ENCODE assay signal across 28 cellular contexts in the genomic region with DNA sequence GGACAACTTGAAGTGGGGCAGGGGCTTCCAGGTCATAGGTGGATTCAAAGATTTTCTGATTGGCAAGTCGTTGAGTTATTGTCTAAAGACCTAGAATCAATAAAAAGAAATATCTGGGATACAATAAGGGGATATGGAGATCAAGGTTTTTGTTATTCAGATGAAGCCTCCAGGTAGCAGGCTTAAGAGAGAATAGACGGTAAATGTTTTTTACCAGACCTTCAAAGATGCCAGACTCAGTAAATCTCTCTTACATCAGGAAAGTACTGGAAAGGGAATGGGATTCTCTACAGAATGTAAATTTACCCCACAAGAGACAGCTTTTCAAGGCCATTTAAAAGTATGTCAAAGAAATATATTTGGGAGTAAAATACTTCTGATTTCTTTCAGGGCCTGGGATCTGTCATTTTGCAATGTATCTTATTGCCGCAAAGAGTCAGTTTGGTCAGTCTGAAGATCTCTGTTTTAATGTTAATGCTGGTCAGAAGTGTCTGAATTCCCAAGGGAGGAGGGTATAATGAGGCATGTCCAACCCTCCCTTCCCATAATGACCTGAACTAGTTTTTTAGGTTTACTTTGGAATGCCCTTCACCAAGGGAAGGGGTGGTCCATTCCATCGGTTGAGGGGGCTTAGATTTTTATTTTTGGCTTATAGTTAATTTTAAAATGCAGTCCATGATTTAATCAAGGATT.
"Had no signal": no experiment of that assay in that cellular context is flagged by ENCODE, and none has a peak within 500 bp of the region (broad histone marks: within the 10 kb centered on the region; RNA-seq: fewer than 3 reads in every experiment).

No MANE protein-coding gene starts in this region.

- H3K27ac Mint-ChIP-seq: mesothelial cell of epicardium; naive B cell; nephron; neural progenitor cell; progenitor cell of endocrine pancreas; stimulated activated naive B cell treated with anti-CD40 and anti-IgM and Interleukin-4, amounts not matched to agents 10 μg/mL and 1 μg/mL and 100 μg/mL, for 72 hours; stimulated activated naive CD8-positive, alpha-beta T cell treated with anti-CD3 and anti-CD28 coated beads, Interleukin-15, Interleukin-2, amounts not matched to agents 100 ng/mL and 50 ng/mL, for 24 hours had no signal

- H3K4me2 ChIP-seq: neural progenitor cell had no signal

- H3K27ac ChIP-seq: coronary artery, esophagus squamous epithelium, heart right ventricle, neural progenitor cell, parathyroid adenoma, right lobe of liver, thoracic aorta, tibial nerve, upper lobe of left lung had no signal

- H3K79me2 ChIP-seq: parathyroid adenoma had no signal

- H3K36me3 ChIP-seq: esophagus squamous epithelium, heart right ventricle, neural progenitor cell, right lobe of liver, thoracic aorta, tibial nerve, upper lobe of left lung had no signal

- H3K36me3 Mint-ChIP-seq: mesothelial cell of epicardium; naive B cell; neural progenitor cell; stimulated activated naive B cell treated with anti-CD40 and anti-IgM and Interleukin-4, amounts not matched to agents 10 μg/mL and 1 μg/mL and 100 μg/mL, for 72 hours had no signal

- H3K9ac ChIP-seq: neural progenitor cell, parathyroid adenoma had no signal

- H3K4me1 Mint-ChIP-seq: naive B cell; stimulated activated naive B cell treated with anti-CD40 and anti-IgM and Interleukin-4, amounts not matched to agents 10 μg/mL and 1 μg/mL and 100 μg/mL, for 72 hours had no signal

- H3K9me3 ChIP-seq: esophagus squamous epithelium, heart right ventricle, mucosa of descending colon, right lobe of liver, thoracic aorta, tibial nerve, upper lobe of left lung had no signal

- H3K4me3 Mint-ChIP-seq: mesothelial cell of epicardium; naive B cell; nephron; neural progenitor cell; stimulated activated naive B cell treated with anti-CD40 and anti-IgM and Interleukin-4, amounts not matched to agents 10 μg/mL and 1 μg/mL and 100 μg/mL, for 72 hours; stimulated activated naive CD8-positive, alpha-beta T cell treated with anti-CD3 and anti-CD28 coated beads, Interleukin-15, Interleukin-2, amounts not matched to agents 100 ng/mL and 50 ng/mL, for 24 hours had no signal

- H3K4me1 ChIP-seq: esophagus squamous epithelium, heart right ventricle, parathyroid adenoma, right lobe of liver, tibial nerve had no signal

- H3K27me3 Mint-ChIP-seq: progenitor cell of endocrine pancreas had no signal

- H3K9me3 Mint-ChIP-seq: mesothelial cell of epicardium; naive B cell; nephron; stimulated activated naive B cell treated with anti-CD40 and anti-IgM and Interleukin-4, amounts not matched to agents 10 μg/mL and 1 μg/mL and 100 μg/mL, for 72 hours; stimulated activated naive CD8-positive, alpha-beta T cell treated with anti-CD3 and anti-CD28 coated beads, Interleukin-15, Interleukin-2, amounts not matched to agents 100 ng/mL and 50 ng/mL, for 24 hours had no signal

- H3K27me3 ChIP-seq: neural progenitor cell, upper lobe of left lung had no signal

- DNase-seq: dermis blood vessel endothelial cell; effector memory CD4-positive, alpha-beta T cell; erythroblast; esophagus squamous epithelium; foreskin melanocyte; glutamatergic neuron; heart right ventricle; hippocampal formation; kidney; mesenchymal stem cell; mucosa of descending colon; naive B cell; right lobe of liver; small intestine; stimulated activated CD4-positive, alpha-beta T cell treated with anti-CD3 and anti-CD28 coated beads, Interleukin-15, amount 100 ng/mL, for 24 hours; stimulated activated CD4-positive, alpha-beta T cell treated with anti-CD3 and anti-CD28 coated beads, Interleukin-2, amount 100 ng/mL, for 48 hours; stimulated activated naive B cell treated with anti-CD40 and anti-IgM and Interleukin-4, amounts not matched to agents 10 μg/mL and 1 μg/mL and 100 μg/mL, for 72 hours had no signal

- H3K4me3 ChIP-seq: coronary artery, esophagus squamous epithelium, heart right ventricle, lung, mucosa of descending colon, neural progenitor cell, right lobe of liver, thoracic aorta, tibial nerve, upper lobe of left lung had no signal

- H2AFZ ChIP-seq: neural progenitor cell, parathyroid adenoma had no signal
